Comparison of ENCODE assay signal across 9 cellular contexts in genomic region chr13:52127378-52127777, GRCh38. TPM values are rescaled to one million over a fixed set of nuclear protein-coding genes. Genes with fewer than 3 reads are reported as not detected.
DNase-seq lines count a peak whose midpoint lies in the region; ATAC-seq and TF ChIP-seq lines count a peak whose summit lies in the region.
"Had no signal": no experiment of that assay in that cellular context is flagged by ENCODE, and none has a peak within 500 bp of the region (broad histone marks: within the 10 kb centered on the region; RNA-seq: fewer than 3 reads in every experiment).

No MANE protein-coding gene starts in this region.

- H3K27ac ChIP-seq in parathyroid adenoma: no peak overlapping the region

- no peaks in the 10 kb centered on the region for H3K9me3 ChIP-seq in parathyroid adenoma (ENCODE audit: control insufficient read depth, low read length)

- no peaks in the 10 kb centered on the region for H3K9me3 Mint-ChIP-seq in activated T-helper 17 cell treated with anti-CD3 and anti-CD28 coated beads, Interleukin-2, amount 50 U/mL, for 72 hours

- H3K27me3 Mint-ChIP-seq in activated T-helper 17 cell treated with anti-CD3 and anti-CD28 coated beads, Interleukin-2, amount 50 U/mL, for 72 hours: peaks cover 7% of the 10 kb centered on the region

- peaks cover 7% of the 10 kb centered on the region for H3K4me1 Mint-ChIP-seq in activated T-helper 17 cell treated with anti-CD3 and anti-CD28 coated beads, Interleukin-2, amount 50 U/mL, for 72 hours

- H3K36me3 ChIP-seq in parathyroid adenoma (ENCODE audit: control insufficient read depth, insufficient read depth, low read length) (no peaks in the 10 kb centered on the region), H7 (replicated peaks; ENCODE audit: control insufficient read depth, insufficient read depth, low read length) (peaks cover 4% of the 10 kb centered on the region)

- peak overlapping the region; percentile 78 for H3K4me3 Mint-ChIP-seq in activated T-helper 17 cell treated with anti-CD3 and anti-CD28 coated beads, Interleukin-2, amount 50 U/mL, for 72 hours

- no peak overlapping the region for H3K9ac ChIP-seq in parathyroid adenoma

- peak overlapping the region; percentile 85 for H3K4me2 ChIP-seq in parathyroid adenoma (ENCODE audit: low read length)

- H2AFZ ChIP-seq in parathyroid adenoma: peak overlapping the region; percentile 5

- H3K4me3 ChIP-seq in parathyroid adenoma (ENCODE audit: low read depth, low read length) (peak overlapping the region; percentile 59), H7 (ENCODE audit: insufficient read depth, low read depth, low read length) (no peak overlapping the region)
- H3K4me3 ChIP-seq: lung had no signal

- DNase-seq in stimulated activated CD4-positive, alpha-beta T cell treated with anti-CD3 and anti-CD28 coated beads, Interleukin-15, amount 100 ng/mL, for 24 hours: no peak
- DNase-seq in T-helper 1 cell (no peak), NAMALWA (ENCODE audit: low spot score) (no peak), H7 (no peak)

- no peaks in the 10 kb centered on the region for H3K79me2 ChIP-seq in parathyroid adenoma

- no peak for TF ChIP-seq CTCF in parathyroid adenoma (IDR thresholded peaks at IDR 0.05)

- H3K27ac Mint-ChIP-seq in activated T-helper 17 cell treated with anti-CD3 and anti-CD28 coated beads, Interleukin-2, amount 50 U/mL, for 72 hours: no peak overlapping the region

- H3K4me1 ChIP-seq in parathyroid adenoma: no peaks in the 10 kb centered on the region

- peak; percentile 17 for ATAC-seq in GM19025 (IDR thresholded peaks at IDR 0.05; ENCODE audit: low read depth, unreplicated experiment)
- peak; percentile 13 for ATAC-seq in HG02798 (IDR thresholded peaks at IDR 0.05; ENCODE audit: poor library complexity, unreplicated experiment)
- peak; percentile 74 for ATAC-seq in activated T-helper 17 cell treated with anti-CD3 and anti-CD28 coated beads, Interleukin-2, amount 50 U/mL, for 72 hours (replicated peaks)

- H3K36me3 Mint-ChIP-seq in activated T-helper 17 cell treated with anti-CD3 and anti-CD28 coated beads, Interleukin-2, amount 50 U/mL, for 72 hours (ENCODE audit: low read depth): no peaks in the 10 kb centered on the region

- no peaks in the 10 kb centered on the region for H3K27me3 ChIP-seq in parathyroid adenoma (ENCODE audit: control insufficient read depth, insufficient read depth, low read length)
- H3K27me3 ChIP-seq in H7 (ENCODE audit: control insufficient read depth, insufficient read depth, low read length): peaks cover 6% of the 10 kb centered on the region; the same call in 1 of the 2 replicates

RNA-seq across cellular contexts. Expression of gene NEK5, which starts 1.5 kb away (rescaled TPM):
- total RNA-seq in activated T-helper 17 cell treated with anti-CD3 and anti-CD28 coated beads, Interleukin-2, amount 50 U/mL, for 72 hours: not detected
- total RNA-seq in H7 (2014; rRNA removed; shearing (Covaris generic)): 0.28 TPM in 1 of 2 replicates, not detected in the other

RNA-seq across cellular contexts. Expression of gene NEK3, which starts 32.0 kb away (rescaled TPM):
- total RNA-seq in activated T-helper 17 cell treated with anti-CD3 and anti-CD28 coated beads, Interleukin-2, amount 50 U/mL, for 72 hours: 1 to 10 TPM; 1.5 to 3.9 TPM
- 27.0 and 39.2 TPM in 2 replicates for total RNA-seq in H7 (2014; rRNA removed; shearing (Covaris generic))

Comparison
In these comparisons a context has a peak if more than half of its experiments do, and no peak if none do; other contexts are left out.
1. ATAC-seq: peak in every context shown above with its lines; median percentile 74 in activated T-helper 17 cell treated with anti-CD3 and anti-CD28 coated beads, Interleukin-2, amount 50 U/mL, for 72 hours; 17 in GM19025; 13 in HG02798.